24 cellular contexts compared by ENCODE assay signal in genomic region chr19:5317321-5317720, GRCh38.
"Had no signal": no experiment of that assay in that cellular context is flagged by ENCODE, and none has a peak within 500 bp of the region (broad histone marks: within the 10 kb centered on the region; RNA-seq: fewer than 3 reads in every experiment).

No MANE protein-coding gene starts in this region.

- H3K4me1 ChIP-seq: colonic mucosa, left lung, lower lobe of right lung had no signal

- H3K36me3 ChIP-seq: colonic mucosa, esophagus squamous epithelium, gastrocnemius medialis, heart left ventricle, left lung, lower lobe of right lung had no signal

- DNase-seq: colonic mucosa; cortex of kidney; effector CD8-positive, alpha-beta T cell; effector memory CD8-positive, alpha-beta T cell; endodermal cell; erythroblast; esophagus squamous epithelium; foreskin fibroblast; foreskin melanocyte; gastrocnemius medialis; heart left ventricle; hippocampal formation; left cardiac atrium; left lung; left ventricle myocardium superior; lower lobe of right lung; mesenchymal stem cell; mucosa of descending colon; naive B cell had no signal

- H3K27ac ChIP-seq: colonic mucosa, epithelial cell of prostate, esophagus squamous epithelium, gastrocnemius medialis, heart left ventricle, left lung, lower lobe of right lung had no signal

- H3K4me3 ChIP-seq: colonic mucosa, esophagus squamous epithelium, gastrocnemius medialis, heart left ventricle, left lung, lower lobe of right lung, mucosa of descending colon had no signal

- FAIRE-seq: endometrium, islet of Langerhans, keratinocyte had no signal

- ATAC-seq: effector memory CD8-positive, alpha-beta T cell; esophagus mucosa; gastrocnemius medialis; heart left ventricle; left cardiac atrium; left lung; left ventricle myocardium superior; lower lobe of right lung; mucosa of descending colon had no signal

- H3K9me3 ChIP-seq: colonic mucosa, esophagus squamous epithelium, gastrocnemius medialis, heart left ventricle, left lung, lower lobe of right lung, mucosa of descending colon had no signal
